In genomic region chr2:174683392-174683759, GRCh38 we compare ENCODE assay signal across 9 cellular contexts.
DNase-seq lines count a peak whose midpoint lies in the region; ATAC-seq and TF ChIP-seq lines count a peak whose summit lies in the region.
"Had no signal": no experiment of that assay in that cellular context is flagged by ENCODE, and none has a peak within 500 bp of the region (broad histone marks: within the 10 kb centered on the region; RNA-seq: fewer than 3 reads in every experiment).

No MANE protein-coding gene starts in this region.

- no peaks in the 10 kb centered on the region for H3K27me3 Mint-ChIP-seq in CD4-positive, alpha-beta memory T cell

- peak overlapping the region; percentile 84 for H3K27ac ChIP-seq in CD4-positive, alpha-beta memory T cell (ENCODE audit: low read depth, low read length)
- H3K27ac ChIP-seq in thyroid gland: no peak overlapping the region
- H3K27ac ChIP-seq: SK-N-MC had no signal

- no peak for TF ChIP-seq POLR2A in thyroid gland (IDR thresholded peaks at IDR 0.05)

- peaks cover 48% of the 10 kb centered on the region for H3K4me1 ChIP-seq in CD4-positive, alpha-beta memory T cell (ENCODE audit: insufficient read depth, low read length)
- H3K4me1 ChIP-seq in thyroid gland: peaks cover 4 to 9% of the 10 kb centered on the region in 2 donors

- H3K36me3 Mint-ChIP-seq in CD4-positive, alpha-beta memory T cell: peaks cover 0 to 6% of the 10 kb centered on the region in 2 donors

- H3K4me1 Mint-ChIP-seq in CD4-positive, alpha-beta memory T cell: peaks cover 34 to 59% (median 48%) of the 10 kb centered on the region in 4 donors

- 10 to 11% methylated on average over 10 of the region's 10 CpGs for WGBS in thyroid gland, 2 donors

- H3K36me3 ChIP-seq in CD4-positive, alpha-beta memory T cell (ENCODE audit: insufficient read depth, low read length): no peaks in the 10 kb centered on the region
- H3K36me3 ChIP-seq in thyroid gland: no peaks in the 10 kb centered on the region

- DNase-seq in CD4-positive, alpha-beta memory T cell: peak in 4 of 5 donors; percentile 20 to 28 (median 24)
- DNase-seq in OCI-M1 (lab: John Stamatoyannopoulos, UW) (peak; percentile 67), choroid plexus epithelial cell (ENCODE audit: low read depth) (peak; percentile 79), lung microvascular endothelial cell (ENCODE audit: low read depth in 2 of 2) (peak; percentile 8 to 53), thyroid gland (no peak)

- H3K9me3 Mint-ChIP-seq in CD4-positive, alpha-beta memory T cell: no peaks in the 10 kb centered on the region

- H3K4me3 Mint-ChIP-seq in CD4-positive, alpha-beta memory T cell: peak overlapping the region; percentile 89 to 97 (median 93)

- POLR2A ChIA-PET in CD4-positive, alpha-beta memory T cell (lab: Charles Lee; ENCODE audit: partially characterized antibody): interaction anchor here (0.7 to 6.3 kb wide), 9 partner anchors 43 to 190 kb away, joined by 3 to 85 read pairs (median 4); partner anchors contain the start of gene WIPF1

- peak; percentile 55 for TF ChIP-seq CTCF in choroid plexus epithelial cell (conservative IDR thresholded peaks at IDR 0.05; ENCODE audit: low read depth, low read length)
- no peak for TF ChIP-seq CTCF in thyroid gland (IDR thresholded peaks at IDR 0.05)

- ATAC-seq in GM21447 (IDR thresholded peaks at IDR 0.05; ENCODE audit: unreplicated experiment): peak; percentile 38
- no peak for ATAC-seq in GM18873 (IDR thresholded peaks at IDR 0.05; ENCODE audit: low FRiP score, unreplicated experiment)
- ATAC-seq in GM21381 (IDR thresholded peaks at IDR 0.05; ENCODE audit: unreplicated experiment): no peak

- H3K9me3 ChIP-seq in CD4-positive, alpha-beta memory T cell (ENCODE audit: control insufficient read depth in 1 of 2, low read length in 2 of 2): no peaks in the 10 kb centered on the region
- no peaks in the 10 kb centered on the region for H3K9me3 ChIP-seq in thyroid gland

- no peaks in the 10 kb centered on the region for H3K27me3 ChIP-seq in CD4-positive, alpha-beta memory T cell (ENCODE audit: insufficient read depth, low read length)
- H3K27me3 ChIP-seq in thyroid gland: no peaks in the 10 kb centered on the region

- intact Hi-C loops in CD4-positive, alpha-beta memory T cell (cut with micrococcal nuclease): loop anchor here (1.0 to 10.0 kb wide), 4 partner anchors 78 to 1279 kb away; partner anchors contain the start of gene WIPF1
- intact Hi-C loops in thyroid gland (cut with DNase I): loop anchor here (10.0 kb wide), 1 partner anchor 79 kb away; no protein-coding TSS in a partner anchor

- CTCF ChIA-PET in CD4-positive, alpha-beta memory T cell (lab: Charles Lee; ENCODE audit: partially characterized antibody): interaction anchor here (0.6 to 2.4 kb wide), 15 partner anchors 17 to 220 kb away, joined by 3 to 12 read pairs (median 4); no protein-coding TSS in a partner anchor

- peak overlapping the region; percentile 49 to 69 for H3K4me3 ChIP-seq in CD4-positive, alpha-beta memory T cell (ENCODE audit: low read length in 2 of 2)
- H3K4me3 ChIP-seq in choroid plexus epithelial cell (ENCODE audit: low read depth, low read length) (peak overlapping the region; percentile 89), thyroid gland (replicated peaks in 1 of 3) (peak overlapping the region; percentile 33 to 89 (median 52))

- peak overlapping the region; percentile 86 to 96 (median 94) for H3K27ac Mint-ChIP-seq in CD4-positive, alpha-beta memory T cell

Comparison
In these comparisons a context has a peak if more than half of its experiments do, and no peak if none do; other contexts are left out.
1. DNase-seq: peak in CD4-positive, alpha-beta memory T cell (4 of 5), OCI-M1 (single experiment), choroid plexus epithelial cell (single experiment) and lung microvascular endothelial cell (2 of 2); none in thyroid gland (0 of 2).
2. Peak in every context shown above with its lines, with median percentiles within 50 percentile points of each other: H3K4me3 ChIP-seq.